Comparison of ENCODE assay signal across 14 cellular contexts in the genomic region with DNA sequence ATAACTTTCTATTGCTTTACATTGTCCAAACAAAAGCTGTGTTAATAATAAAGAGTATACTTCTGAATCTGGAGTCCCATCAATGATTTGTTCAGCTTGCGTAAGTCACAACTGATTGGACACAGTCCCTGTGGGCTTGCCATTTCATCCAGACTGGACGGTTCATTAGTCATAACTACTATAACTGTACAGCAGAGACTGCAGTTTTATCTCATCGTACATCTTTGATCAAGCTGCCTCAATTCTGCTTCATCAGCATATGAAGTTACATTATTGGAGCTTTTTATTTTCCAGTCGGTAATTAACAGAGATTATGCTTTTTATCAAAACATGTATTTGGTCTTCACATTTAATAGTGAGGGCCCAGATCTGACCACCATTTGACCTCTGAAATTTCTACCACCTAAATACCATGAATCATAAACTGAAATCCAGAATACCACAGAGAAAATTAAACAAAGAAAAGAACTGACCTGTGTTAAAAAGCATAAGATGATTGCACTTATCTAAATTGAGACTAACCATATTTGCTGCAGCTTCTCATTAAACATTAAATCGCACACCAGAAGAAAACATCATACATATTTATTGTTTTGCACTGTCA. TPM values are rescaled to one million over a fixed set of nuclear protein-coding genes. Genes with fewer than 3 reads are reported as not detected.
DNase-seq lines count a peak whose midpoint lies in the region; ATAC-seq and TF ChIP-seq lines count a peak whose summit lies in the region.
"Had no signal": no experiment of that assay in that cellular context is flagged by ENCODE, and none has a peak within 500 bp of the region (broad histone marks: within the 10 kb centered on the region; RNA-seq: fewer than 3 reads in every experiment).

No MANE protein-coding gene starts in this region.

- peaks cover 3% of the 10 kb centered on the region for H3K36me3 ChIP-seq in suprapubic skin

- H3K4me3 ChIP-seq in AG09309 (ENCODE audit: control insufficient read depth, low read depth, low read length) (no peak overlapping the region), suprapubic skin (no peak overlapping the region)

- H3K9me3 ChIP-seq in suprapubic skin, result no peaks in the 10 kb centered on the region

- 84% methylated on average over 5 of the region's 5 CpGs for WGBS in suprapubic skin

- DNase-seq in AG09309 (ENCODE audit: low read depth), result peak; percentile 43
- DNase-seq in HK-2 (ENCODE audit: unreplicated experiment), result peak; percentile 10
- DNase-seq in astrocyte of the hippocampus (ENCODE audit: low read depth, low spot score), result peak; percentile 33
- DNase-seq in left kidney (ENCODE audit: low read depth, low spot score), result peak; percentile 30
- no peak for DNase-seq in suprapubic skin (ENCODE audit: low spot score in 2 of 2)
- DNase-seq: activated CD4-positive, alpha-beta T cell treated with anti-CD3 and anti-CD28 coated beads, Interleukin-2, amount 50 U/mL, for 1 hour; C1 segment of cervical spinal cord; stimulated activated naive CD8-positive, alpha-beta T cell treated with anti-CD3 and anti-CD28 coated beads, Interleukin-15, Interleukin-2, amounts not matched to agents 100 U/mL and 50 U/mL, for 24 hours had no signal

- H3K27ac ChIP-seq in suprapubic skin, result no peak overlapping the region

- no peak for TF ChIP-seq EP300 in suprapubic skin (IDR thresholded peaks at IDR 0.05)

- TF ChIP-seq POLR2A in suprapubic skin (IDR thresholded peaks at IDR 0.05), result no peak

- ATAC-seq in GM19463 (IDR thresholded peaks at IDR 0.05; ENCODE audit: unreplicated experiment) (no peak), GM21515 (IDR thresholded peaks at IDR 0.05; ENCODE audit: unreplicated experiment) (no peak), GM21825 (IDR thresholded peaks at IDR 0.05; ENCODE audit: unreplicated experiment) (no peak)
- ATAC-seq: activated T-helper 17 cell treated with anti-CD3 and anti-CD28 coated beads, Interleukin-2, amount 50 U/mL, for 72 hours; stimulated activated naive CD8-positive, alpha-beta T cell treated with anti-CD3 and anti-CD28 coated beads, Interleukin-15, Interleukin-2, amounts not matched to agents 100 U/mL and 50 U/mL, for 24 hours had no signal

- TF ChIP-seq CTCF in AG09309 (IDR thresholded peaks at IDR 0.05; ENCODE audit: control insufficient read depth, insufficient read depth, low read depth, low read length, missing control alignments) (no peak), suprapubic skin (IDR thresholded peaks at IDR 0.05) (no peak)

- H3K4me1 ChIP-seq in suprapubic skin, result no peaks in the 10 kb centered on the region

- H3K27me3 ChIP-seq in suprapubic skin, result no peaks in the 10 kb centered on the region

RNA-seq across cellular contexts. Expression of gene MAB21L2, which starts 12.5 kb away (rescaled TPM):
- total RNA-seq in suprapubic skin, result not detected
- total RNA-seq: activated T-helper 17 cell treated with anti-CD3 and anti-CD28 coated beads, Interleukin-2, amount 50 U/mL, for 72 hours; OCI-LY7; T-helper 1 cell treated with Interleukin-12 subunit alpha and Interleukin-12 subunit beta and Interleukin-4 antibody, amounts not matched to agents 30 ng/mL and 1 ng/mL, for 36 hours had no signal

Comparison
In these comparisons a context has a peak if more than half of its experiments do, and no peak if none do; other contexts are left out.
1. DNase-seq: peak in AG09309 (single experiment), HK-2 (single experiment), astrocyte of the hippocampus (single experiment) and left kidney (single experiment); none in suprapubic skin (0 of 2).